ENCODE assay signal across 1 cellular context in genomic region chr15:101626729-101627128, GRCh38.
TF ChIP-seq lines count a peak whose summit lies in the region.

No MANE protein-coding gene starts in this region.

TF ChIP-seq in HepG2, 621 proteins besides CTCF, POLR2A, EP300 and RAD21 (continued from another document):
- TF ChIP-seq, protein P1, sequence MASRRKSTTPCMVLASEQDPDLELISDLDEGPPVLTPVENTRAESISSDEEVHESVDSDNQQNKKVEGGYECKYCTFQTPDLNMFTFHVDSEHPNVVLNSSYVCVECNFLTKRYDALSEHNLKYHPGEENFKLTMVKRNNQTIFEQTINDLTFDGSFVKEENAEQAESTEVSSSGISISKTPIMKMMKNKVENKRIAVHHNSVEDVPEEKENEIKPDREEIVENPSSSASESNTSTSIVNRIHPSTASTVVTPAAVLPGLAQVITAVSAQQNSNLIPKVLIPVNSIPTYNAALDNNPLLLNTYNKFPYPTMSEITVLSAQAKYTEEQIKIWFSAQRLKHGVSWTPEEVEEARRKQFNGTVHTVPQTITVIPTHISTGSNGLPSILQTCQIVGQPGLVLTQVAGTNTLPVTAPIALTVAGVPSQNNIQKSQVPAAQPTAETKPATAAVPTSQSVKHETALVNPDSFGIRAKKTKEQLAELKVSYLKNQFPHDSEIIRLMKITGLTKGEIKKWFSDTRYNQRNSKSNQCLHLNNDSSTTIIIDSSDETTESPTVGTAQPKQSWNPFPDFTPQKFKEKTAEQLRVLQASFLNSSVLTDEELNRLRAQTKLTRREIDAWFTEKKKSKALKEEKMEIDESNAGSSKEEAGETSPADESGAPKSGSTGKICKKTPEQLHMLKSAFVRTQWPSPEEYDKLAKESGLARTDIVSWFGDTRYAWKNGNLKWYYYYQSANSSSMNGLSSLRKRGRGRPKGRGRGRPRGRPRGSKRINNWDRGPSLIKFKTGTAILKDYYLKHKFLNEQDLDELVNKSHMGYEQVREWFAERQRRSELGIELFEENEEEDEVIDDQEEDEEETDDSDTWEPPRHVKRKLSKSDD (CRISPR knock-in tag; IDR thresholded peaks at IDR 0.05; ENCODE audit: low read depth), result 0 out of 2 replicates have a peak, but pooled peaks have one; percentile 29
